In the genomic region with DNA sequence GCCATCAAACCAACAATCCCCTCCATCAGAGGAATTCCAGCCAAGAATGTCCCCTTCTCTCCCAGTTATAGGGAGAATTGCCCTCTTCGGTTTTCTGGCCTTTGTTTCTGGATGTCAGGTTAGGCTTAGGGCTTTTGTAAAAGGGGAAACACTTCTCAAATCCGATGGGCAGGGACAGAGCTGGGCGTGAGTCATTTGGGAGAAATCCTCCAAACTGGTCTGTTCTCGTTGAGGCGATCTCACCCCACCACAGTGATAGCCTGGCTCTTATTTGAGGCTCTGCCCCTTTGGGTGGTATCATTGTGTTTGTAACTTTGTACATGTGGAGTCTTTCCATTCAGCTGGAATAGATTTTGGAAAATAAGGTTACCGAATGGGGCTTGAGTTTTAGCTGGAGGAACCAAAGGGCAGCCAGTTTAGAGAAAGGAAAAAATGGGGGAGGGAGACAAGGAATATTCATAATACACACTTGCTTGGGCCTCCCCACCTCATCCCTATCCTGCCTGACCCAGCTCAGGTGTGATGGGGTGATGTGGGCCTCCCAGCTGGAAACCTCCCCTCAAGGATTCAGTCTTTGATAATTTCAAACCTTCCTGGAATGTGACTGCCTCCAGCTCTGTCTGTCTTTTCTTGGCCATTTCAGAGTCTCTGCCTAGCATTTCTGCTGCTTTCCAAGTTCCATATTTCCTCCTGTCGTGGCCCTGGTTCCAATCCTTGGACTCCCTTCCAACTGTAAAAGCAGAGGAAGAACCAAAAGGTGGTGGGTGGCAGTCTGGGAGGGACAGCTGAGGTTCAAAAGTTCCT, we compare ENCODE assay signal across 1 cellular context.
TF ChIP-seq lines count a peak whose summit lies in the region.

No MANE protein-coding gene starts in this region.

TF ChIP-seq in H1, 55 proteins besides CTCF, POLR2A, EP300 and RAD21:
- TF ChIP-seq SP4 (IDR thresholded peaks at IDR 0.05; ENCODE audit: low read length) (no peak), EZH2 (IDR thresholded peaks at IDR 0.05; ENCODE audit: low read depth, low read length, severe bottlenecking) (peak; percentile 8)
